In genomic region chr5:52743970-52744369, GRCh38 we compare ENCODE assay signal across 9 cellular contexts. TPM values are rescaled to one million over a fixed set of nuclear protein-coding genes. Genes with fewer than 3 reads are reported as not detected.
DNase-seq lines count a peak whose midpoint lies in the region; ATAC-seq and TF ChIP-seq lines count a peak whose summit lies in the region.
"Had no signal": no experiment of that assay in that cellular context is flagged by ENCODE, and none has a peak within 500 bp of the region (broad histone marks: within the 10 kb centered on the region; RNA-seq: fewer than 3 reads in every experiment).

No MANE protein-coding gene starts in this region.

- H3K9me3 ChIP-seq in adrenal gland (replicated peaks in 1 of 3) (no peaks in the 10 kb centered on the region), osteoblast (ENCODE audit: low read depth, low read length) (no peaks in the 10 kb centered on the region)

- peak overlapping the region; percentile 14 to 66 (median 58) for H3K27ac ChIP-seq in adrenal gland
- H3K27ac ChIP-seq in osteoblast (ENCODE audit: low read depth, low read length), result no peak overlapping the region
- H3K27ac ChIP-seq: KMS-11 had no signal

- no peaks in the 10 kb centered on the region for H4K20me1 ChIP-seq in osteoblast (ENCODE audit: insufficient read depth, low read length)

- H3K4me1 ChIP-seq in adrenal gland (replicated peaks in 1 of 2) (peaks cover 29 to 33% of the 10 kb centered on the region in 2 donors), osteoblast (ENCODE audit: insufficient read depth, low read length) (peaks cover 11% of the 10 kb centered on the region)

- in situ Hi-C loops in KBM-7 (cut with MboI; ENCODE audit: low pct_unique_long_range_greater_than_20kb, low sequenced_read_pairs), result no loop called here

- ATAC-seq in GM19351 (IDR thresholded peaks at IDR 0.05; ENCODE audit: unreplicated experiment), result peak; percentile 88
- ATAC-seq in HG03469 (IDR thresholded peaks at IDR 0.05; ENCODE audit: unreplicated experiment), result peak; percentile 81

- TF ChIP-seq POLR2A in adrenal gland (IDR thresholded peaks at IDR 0.05), result no peak

- DNase-seq in adrenal gland, result peak in 6 of 7 donors; percentile 31 to 66 (median 44)
- peak; percentile 17 to 48 for DNase-seq in stimulated activated CD4-positive, alpha-beta T cell treated with anti-CD3 and anti-CD28 coated beads, Interleukin-2, amount 100 ng/mL, for 24 hours
- no peak for DNase-seq in KBM-7
- no peak for DNase-seq in osteoblast (ENCODE audit: insufficient read length, low spot score, missing footprints)
- no peak for DNase-seq in NCI-H128 (lab: John Stamatoyannopoulos, UW; ENCODE audit: unreplicated experiment)
- DNase-seq in posterior cingulate gyrus, result no peak

- H3K79me2 ChIP-seq in osteoblast (ENCODE audit: insufficient read depth, low read length), result no peaks in the 10 kb centered on the region

- no peak overlapping the region for H3K4me2 ChIP-seq in osteoblast (ENCODE audit: insufficient read depth, low read length)
- H3K4me2 ChIP-seq: KMS-11 had no signal

- no peaks in the 10 kb centered on the region for H3K27me3 ChIP-seq in adrenal gland
- H3K27me3 ChIP-seq in osteoblast (ENCODE audit: insufficient read depth, low read length), result no peaks in the 10 kb centered on the region

- H3K4me3 ChIP-seq in adrenal gland, result no peak overlapping the region
- no peak overlapping the region for H3K4me3 ChIP-seq in osteoblast (ENCODE audit: insufficient read depth, low read length)

- intact Hi-C loops in adrenal gland (cut with DNase I) (no loop called here), posterior cingulate gyrus (cut with DNase I) (no loop called here)

- no peak overlapping the region for H2AFZ ChIP-seq in osteoblast (ENCODE audit: low read length)

- TF ChIP-seq CTCF in adrenal gland (IDR thresholded peaks at IDR 0.05) (no peak), osteoblast (IDR thresholded peaks at IDR 0.05; ENCODE audit: extremely low read depth, low read depth, low read length) (no peak)

- 0 to 9% (median 5%) methylated on average over 1 of the region's 1 CpG for WGBS in adrenal gland, 4 donors

- H3K36me3 ChIP-seq in adrenal gland (replicated peaks in 1 of 2) (no peaks in the 10 kb centered on the region), osteoblast (ENCODE audit: insufficient read depth, low read length) (no peaks in the 10 kb centered on the region)

RNA-seq across cellular contexts. Expression of gene ITGA1, which starts 43.7 kb away (rescaled TPM):
- 100 to 1,000 TPM; 137 to 371 (median 157) TPM for total RNA-seq in adrenal gland
- 10 to 100 TPM; 30.0 to 80.3 (median 39.5) TPM for polyA plus RNA-seq in adrenal gland
- 28.6 and 31.8 TPM in 2 replicates for total RNA-seq in osteoblast

RNA-seq across cellular contexts. Expression of gene PELO, which starts 43.7 kb away (rescaled TPM):
- total RNA-seq in adrenal gland (100 to 1,000 TPM in 3 of 8 donors, 10 to 100 TPM in 5; 60.3 to 147 (median 79.7) TPM), osteoblast (21.4 and 21.5 TPM in 2 replicates)
- 10 to 100 TPM; 17.8 to 52.4 (median 27.9) TPM for polyA plus RNA-seq in adrenal gland

Comparison
In these comparisons a context has a peak if more than half of its experiments do, and no peak if none do; other contexts are left out.
1. DNase-seq: peak in adrenal gland (6 of 7) and stimulated activated CD4-positive, alpha-beta T cell treated with anti-CD3 and anti-CD28 coated beads, Interleukin-2, amount 100 ng/mL, for 24 hours (2 of 2); none in KBM-7 (single experiment), osteoblast (single experiment), NCI-H128 (single experiment) and posterior cingulate gyrus (0 of 10).